ENCODE assay signal across 1 cellular context in genomic region chr5:73654171-73654811, GRCh38.
TF ChIP-seq lines count a peak whose summit lies in the region.

No MANE protein-coding gene starts in this region.

TF ChIP-seq in GM23338, 12 proteins besides CTCF, POLR2A, EP300 and RAD21 (continued from another document):
- no peak for TF ChIP-seq REST (IDR thresholded peaks at IDR 0.05; ENCODE audit: unreplicated experiment)
- no peak for TF ChIP-seq POLR2AphosphoS5 (IDR thresholded peaks at IDR 0.05; ENCODE audit: low read depth)
- no peak for TF ChIP-seq EZH2phosphoT487 (IDR thresholded peaks at IDR 0.05; ENCODE audit: unreplicated experiment)
- TF ChIP-seq ETS1 (IDR thresholded peaks at IDR 0.05) = no peak
- TF ChIP-seq ZNF114 (CRISPR knock-in tag; IDR thresholded peaks at IDR 0.05) = no peak
- TF ChIP-seq ZNF462 (CRISPR knock-in tag; IDR thresholded peaks at IDR 0.05) = no peak
